15 cellular contexts compared by ENCODE assay signal in genomic region chr12:46522141-46522540, GRCh38.
DNase-seq lines count a peak whose midpoint lies in the region; ATAC-seq, FAIRE-seq and TF ChIP-seq lines count a peak whose summit lies in the region.
"Had no signal": no experiment of that assay in that cellular context is flagged by ENCODE, and none has a peak within 500 bp of the region (broad histone marks: within the 10 kb centered on the region; RNA-seq: fewer than 3 reads in every experiment).

No MANE protein-coding gene starts in this region.

- H3K4me3 ChIP-seq in Loucy (ENCODE audit: low read length, poor library complexity, severe bottlenecking) (no peak overlapping the region), astrocyte (ENCODE audit: insufficient read depth, low read depth, low read length) (no peak overlapping the region), osteoblast (ENCODE audit: insufficient read depth, low read length) (no peak overlapping the region)
- H3K4me3 ChIP-seq: skin epidermis had no signal

- H3K4me2 ChIP-seq in Loucy (ENCODE audit: low read depth, low read length, poor library complexity, severe bottlenecking) (peak overlapping the region; percentile 39), astrocyte (ENCODE audit: low read length) (peak overlapping the region; percentile 16), osteoblast (ENCODE audit: insufficient read depth, low read length) (peak overlapping the region; percentile 13)

- H3K36me3 ChIP-seq in Loucy (ENCODE audit: insufficient read depth, low read length) (no peaks in the 10 kb centered on the region), astrocyte (ENCODE audit: insufficient read depth, low read length) (no peaks in the 10 kb centered on the region), osteoblast (ENCODE audit: insufficient read depth, low read length) (no peaks in the 10 kb centered on the region)

- FAIRE-seq in astrocyte (lab: Jason Lieb, UNC), result peak; percentile 59

- ATAC-seq in GM21360 (IDR thresholded peaks at IDR 0.05; ENCODE audit: unreplicated experiment) (no peak), GM18870 (IDR thresholded peaks at IDR 0.05; ENCODE audit: unreplicated experiment) (no peak)
- ATAC-seq: WTC11 had no signal

- TF ChIP-seq CTCF in Loucy (conservative IDR thresholded peaks at IDR 0.05; ENCODE audit: low read length), result no peak
- no peak for TF ChIP-seq CTCF in astrocyte (IDR thresholded peaks at IDR 0.05; ENCODE audit: insufficient read depth, low read depth, low read length)
- TF ChIP-seq CTCF in osteoblast (IDR thresholded peaks at IDR 0.05; ENCODE audit: extremely low read depth, low read depth, low read length), result no peak

- H3F3A ChIP-seq in Loucy (ENCODE audit: low read depth), result no peaks in the 10 kb centered on the region

- peak overlapping the region; percentile 53 for H3K27ac Mint-ChIP-seq in T-helper 1 cell treated with Interleukin-12 subunit alpha and Interleukin-12 subunit beta and Interleukin-4 antibody, amounts not matched to agents 30 μg/mL and 1 μg/mL, for 36 hours
- H3K27ac Mint-ChIP-seq in astrocyte (ENCODE audit: unreplicated experiment), result peak overlapping the region; percentile 17
- H3K27ac Mint-ChIP-seq: WTC11 had no signal

- H3K9me3 Mint-ChIP-seq in T-helper 1 cell treated with Interleukin-12 subunit alpha and Interleukin-12 subunit beta and Interleukin-4 antibody, amounts not matched to agents 30 μg/mL and 1 μg/mL, for 36 hours, result peaks cover 8% of the 10 kb centered on the region
- peaks cover 2% of the 10 kb centered on the region for H3K9me3 Mint-ChIP-seq in astrocyte (ENCODE audit: unreplicated experiment)
- H3K9me3 Mint-ChIP-seq: WTC11 had no signal

- H3K4me3 Mint-ChIP-seq in T-helper 1 cell treated with Interleukin-12 subunit alpha and Interleukin-12 subunit beta and Interleukin-4 antibody, amounts not matched to agents 30 μg/mL and 1 μg/mL, for 36 hours, result peak overlapping the region; percentile 5
- no peak overlapping the region for H3K4me3 Mint-ChIP-seq in astrocyte (ENCODE audit: unreplicated experiment)
- H3K4me3 Mint-ChIP-seq: WTC11 had no signal

- H3K4me1 ChIP-seq in Loucy (ENCODE audit: insufficient read depth, low read length, poor library complexity, severe bottlenecking) (peaks cover 46% of the 10 kb centered on the region), astrocyte (ENCODE audit: insufficient read depth, low read length) (peaks cover 28% of the 10 kb centered on the region), osteoblast (ENCODE audit: insufficient read depth, low read length) (peaks cover 42% of the 10 kb centered on the region)

- H3K9me3 ChIP-seq in Loucy (ENCODE audit: insufficient read depth, low read depth, low read length), result no peaks in the 10 kb centered on the region
- H3K9me3 ChIP-seq in astrocyte (ENCODE audit: insufficient read depth, low read depth, low read length), result no peaks in the 10 kb centered on the region
- H3K9me3 ChIP-seq in osteoblast (ENCODE audit: low read depth, low read length), result no peaks in the 10 kb centered on the region

- no peaks in the 10 kb centered on the region for H3K27me3 Mint-ChIP-seq in T-helper 1 cell treated with Interleukin-12 subunit alpha and Interleukin-12 subunit beta and Interleukin-4 antibody, amounts not matched to agents 30 μg/mL and 1 μg/mL, for 36 hours (ENCODE audit: low read depth)
- H3K27me3 Mint-ChIP-seq in astrocyte (ENCODE audit: low read depth, unreplicated experiment), result no peaks in the 10 kb centered on the region

- DNase-seq in T-helper 1 cell, result no peak
- DNase-seq in astrocyte (ENCODE audit: low read depth), result no peak
- DNase-seq in osteoblast (ENCODE audit: insufficient read length, low spot score, missing footprints), result no peak
- no peak for DNase-seq in cerebellar nuclear complex (lab: John Stamatoyannopoulos, UW)
- DNase-seq: activated T-cell treated with anti-CD3 and anti-CD28 coated beads, Interleukin-2, amount 50 U/mL, for 48 hours; dermis blood vessel endothelial cell; NCI-H1436; NCI-H446; stimulated activated naive CD4-positive, alpha-beta T cell treated with Interleukin-2 at 50 U/mL for 16 hours had no signal

- H3K9ac ChIP-seq in Loucy (ENCODE audit: low read depth, low read length, poor library complexity, severe bottlenecking), result no peak overlapping the region
- no peak overlapping the region for H3K9ac ChIP-seq in astrocyte (ENCODE audit: low read length)

- no peak overlapping the region for H3K27ac ChIP-seq in astrocyte (ENCODE audit: low read depth, low read length)
- H3K27ac ChIP-seq in osteoblast (ENCODE audit: low read depth, low read length), result peak overlapping the region; percentile 27

- H2AFZ ChIP-seq in Loucy (ENCODE audit: low read length) (no peak overlapping the region), astrocyte (ENCODE audit: low read depth, low read length) (no peak overlapping the region), osteoblast (ENCODE audit: low read length) (peak overlapping the region; percentile 54)

- H4K20me1 ChIP-seq in Loucy (ENCODE audit: insufficient read depth, low read length, poor library complexity, severe bottlenecking) (no peaks in the 10 kb centered on the region), astrocyte (ENCODE audit: insufficient read depth, low read length) (no peaks in the 10 kb centered on the region), osteoblast (ENCODE audit: insufficient read depth, low read length) (no peaks in the 10 kb centered on the region)

- H3K79me2 ChIP-seq in Loucy (ENCODE audit: insufficient read depth, low read length) (no peaks in the 10 kb centered on the region), astrocyte (ENCODE audit: insufficient read depth, low read length) (no peaks in the 10 kb centered on the region), osteoblast (ENCODE audit: insufficient read depth, low read length) (no peaks in the 10 kb centered on the region)

- H3K9me2 ChIP-seq in Loucy (replicated peaks; ENCODE audit: low read depth, low read length), result no peaks in the 10 kb centered on the region

- H3K36me3 Mint-ChIP-seq in T-helper 1 cell treated with Interleukin-12 subunit alpha and Interleukin-12 subunit beta and Interleukin-4 antibody, amounts not matched to agents 30 μg/mL and 1 μg/mL, for 36 hours (ENCODE audit: low read depth), result peaks cover 18% of the 10 kb centered on the region
- no peaks in the 10 kb centered on the region for H3K36me3 Mint-ChIP-seq in astrocyte (ENCODE audit: low read depth, unreplicated experiment)
- H3K36me3 Mint-ChIP-seq: WTC11 had no signal

- H3K27me3 ChIP-seq in Loucy (ENCODE audit: insufficient read depth, low read length, poor library complexity, severe bottlenecking) (no peaks in the 10 kb centered on the region), astrocyte (ENCODE audit: insufficient read depth, low read length) (no peaks in the 10 kb centered on the region), osteoblast (ENCODE audit: insufficient read depth, low read length) (no peaks in the 10 kb centered on the region)

- peaks cover 63% of the 10 kb centered on the region for H3K4me1 Mint-ChIP-seq in T-helper 1 cell treated with Interleukin-12 subunit alpha and Interleukin-12 subunit beta and Interleukin-4 antibody, amounts not matched to agents 30 μg/mL and 1 μg/mL, for 36 hours (ENCODE audit: low read depth)
- H3K4me1 Mint-ChIP-seq in astrocyte (ENCODE audit: low read depth, unreplicated experiment), result peaks cover 35% of the 10 kb centered on the region
